In genomic region chr22:36481393-36482168, GRCh38 we compare ENCODE assay signal across 8 cellular contexts. TPM values are rescaled to one million over a fixed set of nuclear protein-coding genes. Genes with fewer than 3 reads are reported as not detected.
A peak's percentile ranks its signal among the peaks of the same experiment; 100 is the strongest.
DNase-seq lines count a peak whose midpoint lies in the region; ATAC-seq and TF ChIP-seq lines count a peak whose summit lies in the region.

Gene TXN2, minus strand, starts transcription at chr22:36481640. Its CDS starts 803 bp downstream, at chr22:36480837.

- no peaks in the 10 kb centered on the region for H3K27me3 Mint-ChIP-seq in activated naive CD8-positive, alpha-beta T cell treated with anti-CD3 and anti-CD28 coated beads, Interleukin-2, amount 50 U/mL, for 24 hours

- no peaks in the 10 kb centered on the region for H3K27me3 ChIP-seq in parathyroid adenoma (ENCODE audit: control insufficient read depth, insufficient read depth, low read length)
- H3K27me3 ChIP-seq in tibial nerve = no peaks in the 10 kb centered on the region

- TF ChIP-seq CTCF in parathyroid adenoma (IDR thresholded peaks at IDR 0.05) (no peak), tibial nerve (IDR thresholded peaks at IDR 0.05) (no peak)

- peak; percentile 90 for TF ChIP-seq POLR2A in GM10847 (IDR thresholded peaks at IDR 0.05; ENCODE audit: extremely low read depth, insufficient read length)
- TF ChIP-seq POLR2A in tibial nerve (IDR thresholded peaks at IDR 0.05) = peak; percentile 31 to 75

- H3K4me1 Mint-ChIP-seq in activated naive CD8-positive, alpha-beta T cell treated with anti-CD3 and anti-CD28 coated beads, Interleukin-2, amount 50 U/mL, for 24 hours = peaks cover 18% of the 10 kb centered on the region

- H3K9me3 Mint-ChIP-seq in activated naive CD8-positive, alpha-beta T cell treated with anti-CD3 and anti-CD28 coated beads, Interleukin-2, amount 50 U/mL, for 24 hours = no peaks in the 10 kb centered on the region

- peak within 1 kb of the TSS; percentile 87 for H3K4me3 Mint-ChIP-seq in activated naive CD8-positive, alpha-beta T cell treated with anti-CD3 and anti-CD28 coated beads, Interleukin-2, amount 50 U/mL, for 24 hours

- H3K4me2 ChIP-seq in parathyroid adenoma (ENCODE audit: low read length) = peak within 1 kb of the TSS; percentile 88

- H3K27ac Mint-ChIP-seq in activated naive CD8-positive, alpha-beta T cell treated with anti-CD3 and anti-CD28 coated beads, Interleukin-2, amount 50 U/mL, for 24 hours = peak within 1 kb of the TSS; percentile 86

- WGBS in tibial nerve, 2 donors = 0 to 1% methylated on average over 62 of the region's 62 CpGs

- no peaks in the 10 kb centered on the region for H3K79me2 ChIP-seq in parathyroid adenoma

- H3K9ac ChIP-seq in parathyroid adenoma = peak within 1 kb of the TSS; percentile 80

- no peaks in the 10 kb centered on the region for H3K4me1 ChIP-seq in parathyroid adenoma
- H3K4me1 ChIP-seq in tibial nerve = peaks cover 0 to 35% (median 13%) of the 10 kb centered on the region in 4 donors

- peak; percentile 87 to 90 for TF ChIP-seq EP300 in tibial nerve (IDR thresholded peaks at IDR 0.05)

- H3K9me3 ChIP-seq in parathyroid adenoma (ENCODE audit: control insufficient read depth, low read length) (no peaks in the 10 kb centered on the region), tibial nerve (no peaks in the 10 kb centered on the region)

- H2AFZ ChIP-seq in parathyroid adenoma = peak within 1 kb of the TSS; percentile 91

- H3K27ac ChIP-seq in parathyroid adenoma (peak within 1 kb of the TSS; percentile 97), tibial nerve (peak within 1 kb of the TSS; percentile 76 to 99 (median 98))

- H3K4me3 ChIP-seq in parathyroid adenoma (ENCODE audit: low read depth, low read length) (peak within 1 kb of the TSS; percentile 99), tibial nerve (peak within 1 kb of the TSS; percentile 62 to 94 (median 90))

- H3K36me3 ChIP-seq in parathyroid adenoma (ENCODE audit: control insufficient read depth, insufficient read depth, low read length) = no peaks in the 10 kb centered on the region
- H3K36me3 ChIP-seq in tibial nerve = peaks cover under 1 to 37% (median 3%) of the 10 kb centered on the region in 3 donors

- intact Hi-C loops in Right ventricle myocardium inferior (cut with DNase I) = no loop called here

- peaks cover 28% of the 10 kb centered on the region for H3K36me3 Mint-ChIP-seq in activated naive CD8-positive, alpha-beta T cell treated with anti-CD3 and anti-CD28 coated beads, Interleukin-2, amount 50 U/mL, for 24 hours (ENCODE audit: low read depth)

- ATAC-seq in HG02759 (IDR thresholded peaks at IDR 0.05; ENCODE audit: unreplicated experiment) (peak; percentile 87), Right ventricle myocardium inferior (peak; percentile 97)
- ATAC-seq in activated naive CD8-positive, alpha-beta T cell treated with anti-CD3 and anti-CD28 coated beads, Interleukin-2, amount 50 U/mL, for 24 hours = peak; percentile 97

- DNase-seq in NCI-H1417 treated with DMSO at 0.1 percent for 48 hours (lab: John Stamatoyannopoulos, UW) (peak; percentile 65), SW480 (ENCODE audit: low spot score) (peak; percentile 96), Right ventricle myocardium inferior (ENCODE audit: missing footprints) (peak; percentile 98), tibial nerve (ENCODE audit: low spot score in 2 of 2) (peak; percentile 96 to 97)
- DNase-seq in activated naive CD8-positive, alpha-beta T cell treated with anti-CD3 and anti-CD28 coated beads, Interleukin-2, amount 50 U/mL, for 24 hours = peak; percentile 96

RNA-seq across cellular contexts. Expression of gene TXN2, which starts in this region (rescaled TPM):
- total RNA-seq in Right ventricle myocardium inferior (127 TPM), tibial nerve (10 to 100 TPM; 50.4 to 83.5 (median 68.0) TPM)

Comparison
In these comparisons a context has a peak if more than half of its experiments do, and no peak if none do; other contexts are left out.
1. Peak in every context shown above with its lines: DNase-seq, ATAC-seq, H3K4me3 ChIP-seq and H3K27ac ChIP-seq.